In genomic region chr15:66253643-66254363, GRCh38 we compare ENCODE assay signal across 1 cellular context.
TF ChIP-seq lines count a peak whose summit lies in the region.

Gene MEGF11 (minus strand): TSS chr15:66253750. CDS start chr15:66128403, 125,347 bp downstream.

TF ChIP-seq in HEK293, 187 proteins besides CTCF, POLR2A, EP300 and RAD21 (continued from another document and continues in another):
- TF ChIP-seq ZFP69B (tag by site-specific recombination; IDR thresholded peaks at IDR 0.05) (no peak; the same call in 1 of the 2 replicates), ZNF280C (tag by site-specific recombination; IDR thresholded peaks at IDR 0.05) (no peak), ZNF391 (tag by site-specific recombination; IDR thresholded peaks at IDR 0.05; ENCODE audit: borderline replicate concordance, low read depth) (no peak), GLI2 (tag by site-specific recombination; IDR thresholded peaks at IDR 0.05; ENCODE audit: borderline replicate concordance, low read depth) (no peak), ZNF610 (tag by site-specific recombination; IDR thresholded peaks at IDR 0.05; ENCODE audit: borderline replicate concordance) (0 out of 2 replicates have a peak, but pooled peaks have one; percentile 26), ZNF600 (tag by site-specific recombination; IDR thresholded peaks at IDR 0.05) (peak; percentile 88), MEIS1 (CRISPR knock-in tag; IDR thresholded peaks at IDR 0.05; ENCODE audit: borderline replicate concordance) (no peak), ZNF776 (tag by site-specific recombination; IDR thresholded peaks at IDR 0.05; ENCODE audit: borderline replicate concordance) (no peak), ZNF830 (tag by site-specific recombination; IDR thresholded peaks at IDR 0.05; ENCODE audit: low read depth) (no peak), ZNF529 (tag by site-specific recombination; IDR thresholded peaks at IDR 0.05; ENCODE audit: insufficient replicate concordance) (no peak), GLIS2 (tag by site-specific recombination; IDR thresholded peaks at IDR 0.05) (0 out of 2 replicates have a peak, but pooled peaks have one; percentile 5), ZNF394 (tag by site-specific recombination; IDR thresholded peaks at IDR 0.05; ENCODE audit: borderline replicate concordance) (no peak), ZNF626 (tag by site-specific recombination; IDR thresholded peaks at IDR 0.05) (no peak), ZNF658 (tag by site-specific recombination; IDR thresholded peaks at IDR 0.05) (no peak), ZNF433 (tag by site-specific recombination; IDR thresholded peaks at IDR 0.05; ENCODE audit: low read depth) (no peak), GLIS1 (tag by site-specific recombination; IDR thresholded peaks at IDR 0.05) (peak; percentile 65), ZBTB48 (tag by site-specific recombination; IDR thresholded peaks at IDR 0.05) (no peak), ZNF560 (tag by site-specific recombination; IDR thresholded peaks at IDR 0.05; ENCODE audit: borderline replicate concordance) (no peak), ZNF747 (tag by site-specific recombination; IDR thresholded peaks at IDR 0.05) (no peak), INSM2 (tag by site-specific recombination; IDR thresholded peaks at IDR 0.05) (no peak), ZNF791 (tag by site-specific recombination; IDR thresholded peaks at IDR 0.05) (no peak; the same call in 1 of the 2 replicates), ZNF704 (tag by site-specific recombination; IDR thresholded peaks at IDR 0.05) (no peak), ZNF558 (tag by site-specific recombination; IDR thresholded peaks at IDR 0.05) (0 out of 2 replicates have a peak, but pooled peaks have one; percentile 62), ZNF140 (tag by site-specific recombination; IDR thresholded peaks at IDR 0.05) (no peak), ZNF214 (tag by site-specific recombination; IDR thresholded peaks at IDR 0.05; ENCODE audit: borderline replicate concordance) (no peak), ZNF24 (tag by site-specific recombination; IDR thresholded peaks at IDR 0.05) (no peak), ZFP41 (tag by site-specific recombination; IDR thresholded peaks at IDR 0.05; ENCODE audit: borderline replicate concordance) (no peak), ZNF518A (tag by site-specific recombination; conservative IDR thresholded peaks at IDR 0.05; ENCODE audit: low read depth) (no peak), ZNF404 (tag by site-specific recombination; IDR thresholded peaks at IDR 0.05) (no peak), ZNF302 (tag by site-specific recombination; IDR thresholded peaks at IDR 0.05; ENCODE audit: low read depth) (no peak), EGR2 (tag by site-specific recombination; IDR thresholded peaks at IDR 0.05; ENCODE audit: low read depth) (no peak), ZNF324 (tag by site-specific recombination; IDR thresholded peaks at IDR 0.05) (peak; percentile 31; the same call in 1 of the 2 replicates), SCRT2 (tag by site-specific recombination; IDR thresholded peaks at IDR 0.05) (no peak), SALL2 (tag by site-specific recombination; IDR thresholded peaks at IDR 0.05; ENCODE audit: borderline replicate concordance) (no peak), MZF1 (tag by site-specific recombination; IDR thresholded peaks at IDR 0.05; ENCODE audit: borderline replicate concordance) (no peak), RBAK (tag by site-specific recombination; IDR thresholded peaks at IDR 0.05) (no peak), ZNF175 (tag by site-specific recombination; IDR thresholded peaks at IDR 0.05) (no peak), ZBTB10 (tag by site-specific recombination; IDR thresholded peaks at IDR 0.05) (no peak), IKZF3 (tag by site-specific recombination; IDR thresholded peaks at IDR 0.05) (peak; percentile 90), ZNF701 (tag by site-specific recombination; IDR thresholded peaks at IDR 0.05) (no peak), ZBTB20 (tag by site-specific recombination; IDR thresholded peaks at IDR 0.05) (no peak), ZNF513 (tag by site-specific recombination; IDR thresholded peaks at IDR 0.05) (peak; percentile 43; the same call in 1 of the 2 replicates), ZNF843 (tag by site-specific recombination; IDR thresholded peaks at IDR 0.05) (0 out of 2 replicates have a peak, but pooled peaks have one; percentile 44), ZNF629 (tag by site-specific recombination; IDR thresholded peaks at IDR 0.05) (0 out of 2 replicates have a peak, but pooled peaks have one; percentile 12), ZNF596 (tag by site-specific recombination; IDR thresholded peaks at IDR 0.05) (peak; percentile 84), ZBTB17 (tag by site-specific recombination; IDR thresholded peaks at IDR 0.05) (peak; percentile 90), ZSCAN30 (tag by site-specific recombination; IDR thresholded peaks at IDR 0.05) (peak; percentile 56), ZNF654 (tag by site-specific recombination; IDR thresholded peaks at IDR 0.05; ENCODE audit: low read depth) (no peak), SP3 (tag by site-specific recombination; IDR thresholded peaks at IDR 0.05) (peak; percentile 75), ZIC2 (tag by site-specific recombination; IDR thresholded peaks at IDR 0.05) (0 out of 2 replicates have a peak, but pooled peaks have one; percentile 31), ZNF664 (tag by site-specific recombination; IDR thresholded peaks at IDR 0.05) (no peak), ZNF146 (tag by site-specific recombination; IDR thresholded peaks at IDR 0.05) (no peak), PRDM1 (tag by site-specific recombination; IDR thresholded peaks at IDR 0.05) (peak; percentile 99), SP7 (tag by site-specific recombination; IDR thresholded peaks at IDR 0.05) (no peak; the same call in 1 of the 2 replicates), HIC1 (tag by site-specific recombination; IDR thresholded peaks at IDR 0.05) (no peak), ZNF768 (tag by site-specific recombination; IDR thresholded peaks at IDR 0.05) (no peak), ZNF184 (tag by site-specific recombination; IDR thresholded peaks at IDR 0.05) (no peak)
